Comparison of ENCODE assay signal across 9 cellular contexts in genomic region chr10:121942749-121943148, GRCh38. TPM values are rescaled to one million over a fixed set of nuclear protein-coding genes. Genes with fewer than 3 reads are reported as not detected.
DNase-seq lines count a peak whose midpoint lies in the region; ATAC-seq, FAIRE-seq and TF ChIP-seq lines count a peak whose summit lies in the region.
"Had no signal": no experiment of that assay in that cellular context is flagged by ENCODE, and none has a peak within 500 bp of the region (broad histone marks: within the 10 kb centered on the region; RNA-seq: fewer than 3 reads in every experiment).

No MANE protein-coding gene starts in this region.

- no peak overlapping the region for H3K4me3 ChIP-seq in endothelial cell of umbilical vein (replicated peaks in 1 of 3; ENCODE audit: insufficient read depth in 1 of 3, low read depth in 1 of 3, low read length in 3 of 3)
- no peak overlapping the region for H3K4me3 ChIP-seq in naive thymus-derived CD4-positive, alpha-beta T cell (ENCODE audit: low read length)
- no peak overlapping the region for H3K4me3 ChIP-seq in MM.1S (ENCODE audit: low read length)

- no peaks in the 10 kb centered on the region for H3K36me3 Mint-ChIP-seq in naive thymus-derived CD4-positive, alpha-beta T cell

- H3K4me3 Mint-ChIP-seq in naive thymus-derived CD4-positive, alpha-beta T cell: no peak overlapping the region

- H3K27ac ChIP-seq in endothelial cell of umbilical vein (ENCODE audit: insufficient read depth, low read depth, low read length) (peak overlapping the region; percentile 69), MM.1S (ENCODE audit: low read length) (no peak overlapping the region)
- no peak overlapping the region for H3K27ac ChIP-seq in naive thymus-derived CD4-positive, alpha-beta T cell (ENCODE audit: low read depth, low read length)

- peaks cover 22% of the 10 kb centered on the region for H3K4me1 ChIP-seq in endothelial cell of umbilical vein (ENCODE audit: control insufficient read depth, extremely low read depth, insufficient read depth, low read length)
- H3K4me1 ChIP-seq in naive thymus-derived CD4-positive, alpha-beta T cell (ENCODE audit: control insufficient read depth in 2 of 2, insufficient read depth in 2 of 2, low read length in 2 of 2): no peaks in the 10 kb centered on the region
- H3K4me1 ChIP-seq in MM.1S (ENCODE audit: low read length): no peaks in the 10 kb centered on the region

- H3F3A ChIP-seq in MM.1S (ENCODE audit: insufficient read depth, low read length): no peaks in the 10 kb centered on the region

- BruUV-seq in endothelial cell of umbilical vein (replicated peaks; lab: Mats Ljungman, UMichigan): no TSS peak

- no peaks in the 10 kb centered on the region for H3K9me1 ChIP-seq in endothelial cell of umbilical vein (replicated peaks; ENCODE audit: control insufficient read depth, extremely low read depth, insufficient read depth, low read length)

- dilution Hi-C loops in endothelial cell of umbilical vein (cut with MboI; ENCODE audit: extremely low pct_ligation_motif_present, low sequenced_read_pairs): no loop called here

- peaks cover 0 to 3% (median 0%) of the 10 kb centered on the region in 7 donors for H3K4me1 Mint-ChIP-seq in naive thymus-derived CD4-positive, alpha-beta T cell

- H3K27ac Mint-ChIP-seq in naive thymus-derived CD4-positive, alpha-beta T cell: no peak overlapping the region

- no peak for TF ChIP-seq POLR2A in endothelial cell of umbilical vein (IDR thresholded peaks at IDR 0.05; ENCODE audit: low read depth, low read length)

- POLR2A ChIA-PET in endothelial cell of umbilical vein (lab: Charles Lee) (no interaction called here), GM10248 (lab: Yijun Ruan, JAX) (no interaction called here)
- POLR2A ChIA-PET in naive thymus-derived CD4-positive, alpha-beta T cell (lab: Charles Lee): no interaction called here

- intact Hi-C loops in endothelial cell of umbilical vein (cut with micrococcal nuclease): loop anchor here (1.0 kb wide), 3 partner anchors 14 to 33 kb away; partner anchors contain the start of genes ATE1 and NSMCE4A
- intact Hi-C loops in naive thymus-derived CD4-positive, alpha-beta T cell (cut with micrococcal nuclease): no loop called here

- no peaks in the 10 kb centered on the region for H3K79me2 ChIP-seq in endothelial cell of umbilical vein (ENCODE audit: control insufficient read depth, insufficient read depth, low read length)
- H3K79me2 ChIP-seq in MM.1S (ENCODE audit: low read length): no peaks in the 10 kb centered on the region

- H2AFZ ChIP-seq in endothelial cell of umbilical vein (ENCODE audit: low read depth, low read length) (peak overlapping the region; percentile 71), MM.1S (ENCODE audit: low read length) (no peak overlapping the region)

- TF ChIP-seq CTCF in endothelial cell of umbilical vein (IDR thresholded peaks at IDR 0.05; ENCODE audit: extremely low read depth in 1 of 2, insufficient read depth in 1 of 2, low read depth in 1 of 2, low read length in 2 of 2): no peak
- TF ChIP-seq CTCF in MM.1S (IDR thresholded peaks at IDR 0.05; ENCODE audit: low read length): no peak
- TF ChIP-seq CTCF in GM10248 (IDR thresholded peaks at IDR 0.05; ENCODE audit: control extremely low read depth, extremely low read depth, low read depth, missing control alignments): no peak

- H3K9ac ChIP-seq in endothelial cell of umbilical vein (replicated peaks; ENCODE audit: extremely low read depth, insufficient read depth, low read length) (peak overlapping the region; percentile 25), MM.1S (ENCODE audit: low read length) (no peak overlapping the region)

- peak; percentile 87 for FAIRE-seq in endothelial cell of umbilical vein (lab: Jason Lieb, UNC)

- CTCF ChIA-PET in endothelial cell of umbilical vein (lab: Charles Lee) (no interaction called here), GM10248 (lab: Yijun Ruan, JAX) (no interaction called here)
- CTCF ChIA-PET in naive thymus-derived CD4-positive, alpha-beta T cell (lab: Charles Lee): no interaction called here

- H3K27me3 Mint-ChIP-seq in naive thymus-derived CD4-positive, alpha-beta T cell: peaks cover 8 to 19% (median 12%) of the 10 kb centered on the region in 5 donors

- H3K9me3 Mint-ChIP-seq in naive thymus-derived CD4-positive, alpha-beta T cell: no peaks in the 10 kb centered on the region

- H3K27me3 ChIP-seq in endothelial cell of umbilical vein (ENCODE audit: control insufficient read depth in 2 of 2, insufficient read depth in 2 of 2, low read length in 2 of 2) (no peaks in the 10 kb centered on the region), MM.1S (replicated peaks; ENCODE audit: insufficient read depth, low read length) (no peaks in the 10 kb centered on the region)
- H3K27me3 ChIP-seq in naive thymus-derived CD4-positive, alpha-beta T cell (ENCODE audit: control insufficient read depth in 2 of 2, insufficient read depth in 2 of 2, low read length in 2 of 2): no peaks in the 10 kb centered on the region

- H3K36me3 ChIP-seq in endothelial cell of umbilical vein (ENCODE audit: control insufficient read depth in 2 of 2, extremely low read depth in 1 of 2, insufficient read depth in 2 of 2, low read length in 2 of 2) (no peaks in the 10 kb centered on the region), MM.1S (replicated peaks; ENCODE audit: insufficient read depth, low read length) (no peaks in the 10 kb centered on the region)
- H3K36me3 ChIP-seq in naive thymus-derived CD4-positive, alpha-beta T cell (ENCODE audit: control insufficient read depth in 2 of 3, insufficient read depth in 3 of 3, low read length in 3 of 3): no peaks in the 10 kb centered on the region

- H4K20me1 ChIP-seq in endothelial cell of umbilical vein (replicated peaks; ENCODE audit: control insufficient read depth, extremely low read depth, insufficient read depth, low read length) (no peaks in the 10 kb centered on the region), MM.1S (ENCODE audit: insufficient read depth, low read length) (no peaks in the 10 kb centered on the region)

- DNase-seq in CD1c-positive myeloid dendritic cell (ENCODE audit: extremely low spot score): peak; percentile 53
- peak; percentile 31 to 75 for DNase-seq in NOMO-1 (lab: John Stamatoyannopoulos, UW; ENCODE audit: unreplicated experiment in 2 of 2)
- peak; percentile 97 for DNase-seq in endothelial cell of umbilical vein (ENCODE audit: low read depth, low spot score)
- no peak for DNase-seq in naive thymus-derived CD4-positive, alpha-beta T cell
- DNase-seq in MM.1S: no peak
- no peak for DNase-seq in GM10248 (ENCODE audit: extremely low spot score)
- DNase-seq in activated naive CD4-positive, alpha-beta T cell treated with anti-CD3 and anti-CD28 coated beads, Interleukin-2, amount 50 U/mL, for 16 hours: no peak
- DNase-seq in ecto neural progenitor cell (ENCODE audit: low spot score): no peak
- DNase-seq: NK-92 treated with Interleukin-12 subunit alpha and Interleukin-12 subunit beta, amount 100 ng/mL, for 24 hours had no signal

- H3K9me3 ChIP-seq in endothelial cell of umbilical vein (replicated peaks; ENCODE audit: control insufficient read depth, insufficient read depth, low read length) (no peaks in the 10 kb centered on the region), MM.1S (replicated peaks; ENCODE audit: insufficient read depth, low read length) (no peaks in the 10 kb centered on the region)
- no peaks in the 10 kb centered on the region for H3K9me3 ChIP-seq in naive thymus-derived CD4-positive, alpha-beta T cell (ENCODE audit: control insufficient read depth in 2 of 3, low read length in 3 of 3)

- peak; percentile 63 for ATAC-seq in naive thymus-derived CD4-positive, alpha-beta T cell

- H3K9me2 ChIP-seq in MM.1S (replicated peaks; ENCODE audit: insufficient read depth, low read length): no peaks in the 10 kb centered on the region

- H3K4me2 ChIP-seq in endothelial cell of umbilical vein (ENCODE audit: insufficient read depth, low read length) (peak overlapping the region; percentile 58), MM.1S (ENCODE audit: low read depth, low read length) (no peak overlapping the region)

RNA-seq across cellular contexts. Expression of gene ATE1, which starts 14.9 kb away (rescaled TPM):
- total RNA-seq in endothelial cell of umbilical vein: 19.1 and 27.1 TPM in 2 replicates
- polyA plus RNA-seq in endothelial cell of umbilical vein: 6.9 and 8.7 TPM in 2 replicates
- 8.8 and 9.1 TPM in 2 replicates for polyA plus RNA-seq in endothelial cell of umbilical vein (2011; cell fraction: cytosol; rRNA removed)
- 14.5 and 15.6 TPM in 2 replicates for polyA plus RNA-seq in endothelial cell of umbilical vein (2011; cell fraction: nucleus; rRNA removed)
- polyA plus RNA-seq in endothelial cell of umbilical vein (2012): 16.3 and 17.3 TPM in 2 replicates
- polyA minus RNA-seq in endothelial cell of umbilical vein: 25.1 and 32.0 TPM in 2 replicates
- polyA minus RNA-seq in endothelial cell of umbilical vein (2011; cell fraction: cytosol; rRNA and poly(A)+ RNA removed): 25.6 TPM
- 26.8 and 30.3 TPM in 2 replicates for polyA minus RNA-seq in endothelial cell of umbilical vein (2011; cell fraction: nucleus; rRNA and poly(A)+ RNA removed)
- total RNA-seq in naive thymus-derived CD4-positive, alpha-beta T cell: 10 to 100 TPM; 23.0 to 26.6 (median 26.2) TPM
- 10 to 100 TPM; 22.4 to 29.9 TPM for polyA plus RNA-seq in naive thymus-derived CD4-positive, alpha-beta T cell

RNA-seq across cellular contexts. Expression of gene NSMCE4A, which starts 32.3 kb away (rescaled TPM):
- 51.0 and 52.0 TPM in 2 replicates for total RNA-seq in endothelial cell of umbilical vein
- 36.1 and 36.8 TPM in 2 replicates for polyA plus RNA-seq in endothelial cell of umbilical vein
- 41.2 and 47.7 TPM in 2 replicates for polyA plus RNA-seq in endothelial cell of umbilical vein (2011; cell fraction: cytosol; rRNA removed)
- 192 and 240 TPM in 2 replicates for polyA plus RNA-seq in endothelial cell of umbilical vein (2011; cell fraction: nucleus; rRNA removed)
- polyA plus RNA-seq in endothelial cell of umbilical vein (2012): 42.0 and 53.7 TPM in 2 replicates
- 13.2 and 15.1 TPM in 2 replicates for polyA minus RNA-seq in endothelial cell of umbilical vein
- 17.4 TPM for polyA minus RNA-seq in endothelial cell of umbilical vein (2011; cell fraction: cytosol; rRNA and poly(A)+ RNA removed)
- polyA minus RNA-seq in endothelial cell of umbilical vein (2011; cell fraction: nucleus; rRNA and poly(A)+ RNA removed): 27.4 and 39.6 TPM in 2 replicates
- 10 to 100 TPM; 34.7 to 87.2 (median 69.4) TPM for total RNA-seq in naive thymus-derived CD4-positive, alpha-beta T cell
- 10 to 100 TPM; 41.5 to 57.0 TPM for polyA plus RNA-seq in naive thymus-derived CD4-positive, alpha-beta T cell

RNA-seq across cellular contexts. Expression of gene TACC2, which starts 46.2 kb away (rescaled TPM):
- 39.9 and 46.2 TPM in 2 replicates for total RNA-seq in endothelial cell of umbilical vein
- polyA plus RNA-seq in endothelial cell of umbilical vein: 11.1 and 14.4 TPM in 2 replicates
- polyA plus RNA-seq in endothelial cell of umbilical vein (2011; cell fraction: cytosol; rRNA removed): 18.4 and 22.0 TPM in 2 replicates
- 47.9 and 58.5 TPM in 2 replicates for polyA plus RNA-seq in endothelial cell of umbilical vein (2011; cell fraction: nucleus; rRNA removed)
- polyA plus RNA-seq in endothelial cell of umbilical vein (2012): 24.3 and 32.8 TPM in 2 replicates
- polyA minus RNA-seq in endothelial cell of umbilical vein: 11.6 and 20.8 TPM in 2 replicates
- 11.2 TPM for polyA minus RNA-seq in endothelial cell of umbilical vein (2011; cell fraction: cytosol; rRNA and poly(A)+ RNA removed)
- polyA minus RNA-seq in endothelial cell of umbilical vein (2011; cell fraction: nucleus; rRNA and poly(A)+ RNA removed): 32.5 and 36.4 TPM in 2 replicates
- total RNA-seq in naive thymus-derived CD4-positive, alpha-beta T cell: under 1 TPM in 1 of 5 experiments, not detected in 4; 0.16 TPM
- not detected for polyA plus RNA-seq in naive thymus-derived CD4-positive, alpha-beta T cell

Comparison
In these comparisons a context has a peak if more than half of its experiments do, and no peak if none do; other contexts are left out.
1. DNase-seq: peak in CD1c-positive myeloid dendritic cell (single experiment), NOMO-1 (2 of 2) and endothelial cell of umbilical vein (single experiment); none in naive thymus-derived CD4-positive, alpha-beta T cell (0 of 9), MM.1S (single experiment), GM10248 (single experiment), activated naive CD4-positive, alpha-beta T cell treated with anti-CD3 and anti-CD28 coated beads, Interleukin-2, amount 50 U/mL, for 16 hours (single experiment) and ecto neural progenitor cell (single experiment).
2. RNA of gene TACC2, which starts 46.2 kb away (total RNA-seq): 39.9 to 46.2 TPM in endothelial cell of umbilical vein; 0.16 TPM in naive thymus-derived CD4-positive, alpha-beta T cell; every median in the first group is over 10 times any median in the second.